Comparison of ENCODE assay signal across 1 cellular context in the genomic region with DNA sequence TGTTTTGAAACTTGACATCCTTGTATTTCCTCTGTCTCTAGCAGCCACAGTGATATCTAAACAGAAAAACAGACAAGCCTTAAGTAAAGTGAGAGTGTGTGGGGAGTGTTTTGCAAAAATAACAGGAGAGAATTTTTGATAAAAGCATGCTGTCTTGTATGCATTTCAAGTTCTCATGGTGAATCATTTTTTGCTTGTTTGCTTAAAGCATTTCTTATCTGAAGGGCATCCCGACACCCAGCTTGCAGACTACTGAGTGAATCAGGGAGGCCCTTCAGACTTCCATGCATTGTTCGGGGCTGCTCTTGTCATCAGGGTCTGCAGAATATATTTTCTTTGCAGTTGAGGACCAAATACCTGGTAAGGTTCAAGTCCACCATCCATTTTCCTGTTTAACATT.
TF ChIP-seq lines count a peak whose summit lies in the region.

No MANE protein-coding gene starts in this region.

TF ChIP-seq in WTC11, 78 proteins besides CTCF, POLR2A, EP300 and RAD21 (continued from another document):
- TF ChIP-seq, protein P1, sequence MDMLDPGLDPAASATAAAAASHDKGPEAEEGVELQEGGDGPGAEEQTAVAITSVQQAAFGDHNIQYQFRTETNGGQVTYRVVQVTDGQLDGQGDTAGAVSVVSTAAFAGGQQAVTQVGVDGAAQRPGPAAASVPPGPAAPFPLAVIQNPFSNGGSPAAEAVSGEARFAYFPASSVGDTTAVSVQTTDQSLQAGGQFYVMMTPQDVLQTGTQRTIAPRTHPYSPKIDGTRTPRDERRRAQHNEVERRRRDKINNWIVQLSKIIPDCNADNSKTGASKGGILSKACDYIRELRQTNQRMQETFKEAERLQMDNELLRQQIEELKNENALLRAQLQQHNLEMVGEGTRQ (CRISPR knock-in tag; IDR thresholded peaks at IDR 0.05) = no peak
- TF ChIP-seq ZNF423 (CRISPR knock-in tag; IDR thresholded peaks at IDR 0.05) = no peak
- TF ChIP-seq, protein P2, sequence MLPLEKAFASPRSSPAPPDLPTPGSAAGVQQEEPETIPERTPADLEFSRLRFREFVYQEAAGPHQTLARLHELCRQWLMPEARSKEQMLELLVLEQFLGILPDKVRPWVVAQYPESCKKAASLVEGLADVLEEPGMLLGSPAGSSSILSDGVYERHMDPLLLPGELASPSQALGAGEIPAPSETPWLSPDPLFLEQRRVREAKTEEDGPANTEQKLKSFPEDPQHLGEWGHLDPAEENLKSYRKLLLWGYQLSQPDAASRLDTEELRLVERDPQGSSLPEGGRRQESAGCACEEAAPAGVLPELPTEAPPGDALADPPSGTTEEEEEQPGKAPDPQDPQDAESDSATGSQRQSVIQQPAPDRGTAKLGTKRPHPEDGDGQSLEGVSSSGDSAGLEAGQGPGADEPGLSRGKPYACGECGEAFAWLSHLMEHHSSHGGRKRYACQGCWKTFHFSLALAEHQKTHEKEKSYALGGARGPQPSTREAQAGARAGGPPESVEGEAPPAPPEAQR (CRISPR knock-in tag; IDR thresholded peaks at IDR 0.05) = no peak
- TF ChIP-seq CREM (CRISPR knock-in tag; IDR thresholded peaks at IDR 0.05) = no peak
- no peak for TF ChIP-seq ESRRA (CRISPR knock-in tag; IDR thresholded peaks at IDR 0.05; ENCODE audit: borderline replicate concordance)
- no peak for TF ChIP-seq ATF1 (CRISPR knock-in tag; IDR thresholded peaks at IDR 0.05)
- TF ChIP-seq, protein P3, sequence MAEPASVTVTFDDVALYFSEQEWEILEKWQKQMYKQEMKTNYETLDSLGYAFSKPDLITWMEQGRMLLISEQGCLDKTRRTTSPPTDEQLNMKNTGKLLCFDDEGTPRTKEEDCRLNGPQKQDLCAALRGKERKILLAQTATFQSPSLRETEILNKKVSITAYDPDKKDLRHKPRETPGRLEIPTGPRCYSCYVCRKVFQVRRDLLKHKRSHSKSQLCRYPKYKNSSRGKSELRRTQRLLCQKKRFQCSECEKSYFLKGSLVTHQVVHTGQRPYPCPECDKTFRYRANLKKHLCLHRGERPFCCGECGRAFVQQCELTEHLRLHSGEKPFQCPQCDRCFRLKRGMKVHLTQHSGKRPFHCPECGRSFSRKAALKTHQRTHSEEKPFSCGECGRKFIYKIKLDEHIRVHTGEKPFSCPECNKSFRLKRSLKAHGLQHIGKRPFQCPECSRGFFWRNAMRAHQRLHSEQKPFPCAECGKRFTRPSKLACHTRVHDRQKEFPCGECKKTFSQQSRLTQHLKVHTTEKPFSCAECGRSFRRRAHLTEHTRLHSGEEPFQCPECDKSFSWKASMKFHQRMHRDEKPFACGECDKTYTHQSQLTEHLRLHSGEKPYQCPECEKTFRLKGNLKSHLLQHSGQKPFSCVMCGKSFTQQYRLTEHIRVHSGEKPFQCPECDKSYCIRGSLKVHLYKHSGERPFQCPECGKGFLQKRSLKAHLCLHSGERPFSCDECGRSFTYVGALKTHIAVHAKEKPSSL (CRISPR knock-in tag; conservative IDR thresholded peaks at IDR 0.05) = no peak
TF ChIP-seq in WTC11: peak in this region for 0.
